Comparison of ENCODE assay signal across 17 cellular contexts in genomic region chr4:68505452-68505851, GRCh38. TPM values are rescaled to one million over a fixed set of nuclear protein-coding genes. Genes with fewer than 3 reads are reported as not detected.
ATAC-seq lines count a peak whose summit lies in the region.
"Had no signal": no experiment of that assay in that cellular context is flagged by ENCODE, and none has a peak within 500 bp of the region (broad histone marks: within the 10 kb centered on the region; RNA-seq: fewer than 3 reads in every experiment).

No MANE protein-coding gene starts in this region.

- peak; percentile 92 for ATAC-seq in GM18498 (IDR thresholded peaks at IDR 0.05; ENCODE audit: unreplicated experiment)
- ATAC-seq in GM18858 (IDR thresholded peaks at IDR 0.05; ENCODE audit: unreplicated experiment) = peak; percentile 61
- peak; percentile 79 for ATAC-seq in GM19035 (IDR thresholded peaks at IDR 0.05; ENCODE audit: unreplicated experiment)
- ATAC-seq in GM19467 (IDR thresholded peaks at IDR 0.05; ENCODE audit: unreplicated experiment) = peak; percentile 48
- ATAC-seq in HG02588 (IDR thresholded peaks at IDR 0.05; ENCODE audit: unreplicated experiment) = peak; percentile 46
- ATAC-seq in HG02938 (IDR thresholded peaks at IDR 0.05; ENCODE audit: unreplicated experiment) = peak; percentile 65
- peak; percentile 79 for ATAC-seq in HG03432 (IDR thresholded peaks at IDR 0.05; ENCODE audit: unreplicated experiment)
- peak; percentile 14 for ATAC-seq in esophagus mucosa

RNA-seq across cellular contexts. Expression of gene TMPRSS11E, which starts 58.2 kb away (rescaled TPM):
- 120 TPM for total RNA-seq in esophagus mucosa
- total RNA-seq: A172, Calu3, G401, GM23248, HepG2, HFFc6, HT-29, K562, SJCRH30 had no signal

Comparison
In these comparisons a context has a peak if more than half of its experiments do, and no peak if none do; other contexts are left out.
1. Peak in every context shown above with its lines: ATAC-seq.
2. ATAC-seq: peak in every context shown above with its lines; median percentile 92 in GM18498; 79 in GM19035; 79 in HG03432; 65 in HG02938; 61 in GM18858; 48 in GM19467; 46 in HG02588; 14 in esophagus mucosa.